ENCODE assay signal across 24 cellular contexts in genomic region chr15:94265009-94265408, GRCh38. TPM values are rescaled to one million over a fixed set of nuclear protein-coding genes. Genes with fewer than 3 reads are reported as not detected.
DNase-seq lines count a peak whose midpoint lies in the region; ATAC-seq, FAIRE-seq and TF ChIP-seq lines count a peak whose summit lies in the region.
"Had no signal": no experiment of that assay in that cellular context is flagged by ENCODE, and none has a peak within 500 bp of the region (broad histone marks: within the 10 kb centered on the region; RNA-seq: fewer than 3 reads in every experiment).

No MANE protein-coding gene starts in this region.

- dilution Hi-C loops in mammary epithelial cell (cut with HindIII; ENCODE audit: low sequenced_read_pairs): no loop called here

- no peak for DNase-seq in GM19239 (ENCODE audit: insufficient read length, low spot score)
- peak; percentile 24 for DNase-seq in NB4 (ENCODE audit: low read depth)
- DNase-seq in mammary epithelial cell: peak; percentile 40
- no peak for DNase-seq in left lung
- no peak for DNase-seq in H4 (ENCODE audit: low spot score)
- DNase-seq in NCI-H748 (lab: John Stamatoyannopoulos, UW; ENCODE audit: unreplicated experiment): no peak
- DNase-seq: activated CD8-positive, alpha-beta memory T cell treated with anti-CD3 and anti-CD28 coated beads, Interleukin-2, amount 50 U/mL, for 4 hours; activated effector memory CD4-positive, alpha-beta T cell treated with Interleukin-2 at 50 U/mL for 16 hours; amygdala; CD4-positive, CD25-positive, alpha-beta regulatory T cell; GOT3; Kasumi-1; left colon; NCI-H1417; NCI-H526 treated with DMSO at 0.1 percent for 48 hours; SHP77 treated with DMSO at 0.1 percent for 48 hours; spleen; stimulated activated CD4-positive, alpha-beta T cell treated with anti-CD3 and anti-CD28 coated beads, Interleukin-4, amount 100 ng/mL, for 24 hours; stomach; trophoblast cell had no signal

- peaks cover 4% of the 10 kb centered on the region for H3K36me3 ChIP-seq in mammary epithelial cell (ENCODE audit: insufficient read depth, low read length)
- no peaks in the 10 kb centered on the region for H3K36me3 ChIP-seq in left lung
- H3K36me3 ChIP-seq: spleen, stomach had no signal

- H3K9me3 ChIP-seq in mammary epithelial cell (replicated peaks; ENCODE audit: insufficient read depth, low read length) (no peaks in the 10 kb centered on the region), left lung (no peaks in the 10 kb centered on the region)
- H3K9me3 ChIP-seq: spleen, stomach had no signal

- no peaks in the 10 kb centered on the region for H4K20me1 ChIP-seq in mammary epithelial cell (ENCODE audit: insufficient read depth, low read length)

- in situ Hi-C loops in mammary epithelial cell (cut with MboI; ENCODE audit: low sequenced_read_pairs in 2 of 2): no loop called here

- H3K27ac ChIP-seq in mammary epithelial cell (ENCODE audit: insufficient read depth, low read depth, low read length) (no peak overlapping the region), left lung (peak overlapping the region in 1 of 2 donors; percentile 8)
- H3K27ac ChIP-seq: spleen, stomach had no signal

- 85% methylated on average over 4 of the region's 4 CpGs for WGBS in mammary epithelial cell (ENCODE audit: low coverage, missing lambda C conversion rate)

- H3K79me2 ChIP-seq in mammary epithelial cell (ENCODE audit: insufficient read depth, low read length): peaks cover 32% of the 10 kb centered on the region

- H3K4me1 ChIP-seq in mammary epithelial cell (ENCODE audit: insufficient read depth, low read length): peaks cover 6% of the 10 kb centered on the region
- peaks cover 0 to 22% of the 10 kb centered on the region in 2 donors for H3K4me1 ChIP-seq in left lung

- H3K4me2 ChIP-seq in mammary epithelial cell (ENCODE audit: insufficient read depth, low read depth, low read length): no peak overlapping the region

- TF ChIP-seq CTCF in NB4 (IDR thresholded peaks at IDR 0.05; ENCODE audit: low read depth, low read length): no peak
- no peak for TF ChIP-seq CTCF in mammary epithelial cell (conservative IDR thresholded peaks at IDR 0.05 in 1 of 2, IDR thresholded peaks at IDR 0.05 in 1 of 2; ENCODE audit: extremely low read depth in 1 of 2, insufficient read depth in 1 of 2, low read depth in 1 of 2, low read length in 2 of 2)
- no peak for TF ChIP-seq CTCF in left lung (IDR thresholded peaks at IDR 0.05)

- no peaks in the 10 kb centered on the region for H3K27me3 ChIP-seq in mammary epithelial cell (ENCODE audit: insufficient read depth, low read length)
- no peaks in the 10 kb centered on the region for H3K27me3 ChIP-seq in left lung
- H3K27me3 ChIP-seq: spleen, stomach had no signal

- ATAC-seq in left lung (peak; percentile 78), HG03280 (IDR thresholded peaks at IDR 0.05; ENCODE audit: unreplicated experiment) (no peak), HG02759 (IDR thresholded peaks at IDR 0.05; ENCODE audit: unreplicated experiment) (no peak)
- ATAC-seq: GM12878, left colon had no signal

- intact Hi-C loops in mammary epithelial cell (cut with micrococcal nuclease) (no loop called here), left lung (cut with DNase I) (no loop called here)

- CTCF ChIA-PET in mammary epithelial cell (lab: Charles Lee; ENCODE audit: low non-redundant PET): no interaction called here

- no peak overlapping the region for H3K9ac ChIP-seq in mammary epithelial cell (ENCODE audit: insufficient read depth, low read length)

- no TSS peak for BruUV-seq in mammary epithelial cell (replicated peaks; lab: Mats Ljungman, UMichigan)

- no peak overlapping the region for H3K4me3 ChIP-seq in NB4 (ENCODE audit: low read depth, low read length)
- H3K4me3 ChIP-seq in mammary epithelial cell (replicated peaks in 1 of 3; ENCODE audit: insufficient read depth in 1 of 3, low read depth in 2 of 3, low read length in 3 of 3): no peak overlapping the region
- no peak overlapping the region for H3K4me3 ChIP-seq in left lung
- H3K4me3 ChIP-seq: GM12878, spleen, stomach had no signal

- no peak for TF ChIP-seq POLR2A in NB4 (IDR thresholded peaks at IDR 0.05; ENCODE audit: extremely low read depth, insufficient read length)

- no peak overlapping the region for H2AFZ ChIP-seq in mammary epithelial cell (ENCODE audit: low read depth, low read length)

- FAIRE-seq in GM19239 (lab: Jason Lieb, UNC): peak; percentile 37
- FAIRE-seq: GM12878, TTC549 had no signal

RNA-seq across cellular contexts. Expression of gene MCTP2, which starts 33.6 kb away (rescaled TPM):
- 10 to 100 TPM; 24.5 to 28.0 TPM for total RNA-seq in mammary epithelial cell
- polyA plus RNA-seq in mammary epithelial cell: 19.5 TPM
- 21.3 TPM for polyA minus RNA-seq in mammary epithelial cell
- total RNA-seq in left lung: 10 to 100 TPM; 33.2 to 38.8 TPM
- total RNA-seq in H4 (2014; rRNA removed; shearing (Covaris generic)): 27.0 and 36.1 TPM in 2 replicates

Comparison
In these comparisons a context has a peak if more than half of its experiments do, and no peak if none do; other contexts are left out.
1. DNase-seq: peak in NB4 (single experiment) and mammary epithelial cell (single experiment); none in GM19239 (single experiment), left lung (0 of 2), H4 (single experiment) and NCI-H748 (single experiment).